Comparison of ENCODE assay signal across 1 cellular context in genomic region chr17:2059837-2060658, GRCh38.
A peak's percentile ranks its signal among the peaks of the same experiment; 100 is the strongest.
TF ChIP-seq lines count a peak whose summit lies in the region.

No MANE protein-coding gene starts in this region.

TF ChIP-seq in H1, 55 proteins besides CTCF, POLR2A, EP300 and RAD21:
- TF ChIP-seq HDAC2 (IDR thresholded peaks at IDR 0.05; ENCODE audit: borderline replicate concordance in 1 of 2, low read depth in 2 of 2, low read length in 2 of 2): no peak
- TF ChIP-seq EZH2 (IDR thresholded peaks at IDR 0.05; ENCODE audit: low read depth, low read length, severe bottlenecking): peak; percentile 4
